Comparison of ENCODE assay signal across 1 cellular context in genomic region chr4:85398276-85398675, GRCh38.
TF ChIP-seq lines count a peak whose summit lies in the region.

No MANE protein-coding gene starts in this region.

TF ChIP-seq in GM23338, 12 proteins besides CTCF, POLR2A, EP300 and RAD21:
- TF ChIP-seq, protein P1, sequence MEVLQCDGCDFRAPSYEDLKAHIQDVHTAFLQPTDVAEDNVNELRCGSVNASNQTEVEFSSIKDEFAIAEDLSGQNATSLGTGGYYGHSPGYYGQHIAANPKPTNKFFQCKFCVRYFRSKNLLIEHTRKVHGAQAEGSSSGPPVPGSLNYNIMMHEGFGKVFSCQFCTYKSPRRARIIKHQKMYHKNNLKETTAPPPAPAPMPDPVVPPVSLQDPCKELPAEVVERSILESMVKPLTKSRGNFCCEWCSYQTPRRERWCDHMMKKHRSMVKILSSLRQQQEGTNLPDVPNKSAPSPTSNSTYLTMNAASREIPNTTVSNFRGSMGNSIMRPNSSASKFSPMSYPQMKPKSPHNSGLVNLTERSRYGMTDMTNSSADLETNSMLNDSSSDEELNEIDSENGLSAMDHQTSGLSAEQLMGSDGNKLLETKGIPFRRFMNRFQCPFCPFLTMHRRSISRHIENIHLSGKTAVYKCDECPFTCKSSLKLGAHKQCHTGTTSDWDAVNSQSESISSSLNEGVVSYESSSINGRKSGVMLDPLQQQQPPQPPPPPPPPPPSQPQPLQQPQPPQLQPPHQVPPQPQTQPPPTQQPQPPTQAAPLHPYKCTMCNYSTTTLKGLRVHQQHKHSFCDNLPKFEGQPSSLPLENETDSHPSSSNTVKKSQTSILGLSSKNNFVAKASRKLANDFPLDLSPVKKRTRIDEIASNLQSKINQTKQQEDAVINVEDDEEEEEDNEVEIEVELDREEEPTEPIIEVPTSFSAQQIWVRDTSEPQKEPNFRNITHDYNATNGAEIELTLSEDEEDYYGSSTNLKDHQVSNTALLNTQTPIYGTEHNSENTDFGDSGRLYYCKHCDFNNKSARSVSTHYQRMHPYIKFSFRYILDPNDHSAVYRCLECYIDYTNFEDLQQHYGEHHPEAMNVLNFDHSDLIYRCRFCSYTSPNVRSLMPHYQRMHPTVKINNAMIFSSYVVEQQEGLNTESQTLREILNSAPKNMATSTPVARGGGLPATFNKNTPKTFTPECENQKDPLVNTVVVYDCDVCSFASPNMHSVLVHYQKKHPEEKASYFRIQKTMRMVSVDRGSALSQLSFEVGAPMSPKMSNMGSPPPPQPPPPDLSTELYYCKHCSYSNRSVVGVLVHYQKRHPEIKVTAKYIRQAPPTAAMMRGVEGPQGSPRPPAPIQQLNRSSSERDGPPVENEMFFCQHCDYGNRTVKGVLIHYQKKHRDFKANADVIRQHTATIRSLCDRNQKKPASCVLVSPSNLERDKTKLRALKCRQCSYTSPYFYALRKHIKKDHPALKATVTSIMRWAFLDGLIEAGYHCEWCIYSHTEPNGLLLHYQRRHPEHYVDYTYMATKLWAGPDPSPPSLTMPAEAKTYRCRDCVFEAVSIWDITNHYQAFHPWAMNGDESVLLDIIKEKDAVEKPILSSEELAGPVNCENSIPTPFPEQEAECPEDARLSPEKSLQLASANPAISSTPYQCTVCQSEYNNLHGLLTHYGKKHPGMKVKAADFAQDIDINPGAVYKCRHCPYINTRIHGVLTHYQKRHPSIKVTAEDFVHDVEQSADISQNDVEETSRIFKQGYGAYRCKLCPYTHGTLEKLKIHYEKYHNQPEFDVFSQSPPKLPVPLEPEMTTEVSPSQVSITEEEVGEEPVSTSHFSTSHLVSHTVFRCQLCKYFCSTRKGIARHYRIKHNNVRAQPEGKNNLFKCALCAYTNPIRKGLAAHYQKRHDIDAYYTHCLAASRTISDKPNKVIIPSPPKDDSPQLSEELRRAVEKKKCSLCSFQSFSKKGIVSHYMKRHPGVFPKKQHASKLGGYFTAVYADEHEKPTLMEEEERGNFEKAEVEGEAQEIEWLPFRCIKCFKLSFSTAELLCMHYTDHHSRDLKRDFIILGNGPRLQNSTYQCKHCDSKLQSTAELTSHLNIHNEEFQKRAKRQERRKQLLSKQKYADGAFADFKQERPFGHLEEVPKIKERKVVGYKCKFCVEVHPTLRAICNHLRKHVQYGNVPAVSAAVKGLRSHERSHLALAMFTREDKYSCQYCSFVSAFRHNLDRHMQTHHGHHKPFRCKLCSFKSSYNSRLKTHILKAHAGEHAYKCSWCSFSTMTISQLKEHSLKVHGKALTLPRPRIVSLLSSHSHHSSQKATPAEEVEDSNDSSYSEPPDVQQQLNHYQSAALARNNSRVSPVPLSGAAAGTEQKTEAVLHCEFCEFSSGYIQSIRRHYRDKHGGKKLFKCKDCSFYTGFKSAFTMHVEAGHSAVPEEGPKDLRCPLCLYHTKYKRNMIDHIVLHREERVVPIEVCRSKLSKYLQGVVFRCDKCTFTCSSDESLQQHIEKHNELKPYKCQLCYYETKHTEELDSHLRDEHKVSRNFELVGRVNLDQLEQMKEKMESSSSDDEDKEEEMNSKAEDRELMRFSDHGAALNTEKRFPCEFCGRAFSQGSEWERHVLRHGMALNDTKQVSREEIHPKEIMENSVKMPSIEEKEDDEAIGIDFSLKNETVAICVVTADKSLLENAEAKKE (CRISPR knock-in tag; IDR thresholded peaks at IDR 0.05): no peak
- TF ChIP-seq ETS1 (IDR thresholded peaks at IDR 0.05) (no peak), CREB1 (CRISPR knock-in tag; IDR thresholded peaks at IDR 0.05; ENCODE audit: low read depth) (no peak), ZNF331 (CRISPR knock-in tag; IDR thresholded peaks at IDR 0.05; ENCODE audit: low read depth) (no peak)
TF ChIP-seq in GM23338: peak in this region for 0.
